ENCODE assay signal across 8 cellular contexts in the genomic region with DNA sequence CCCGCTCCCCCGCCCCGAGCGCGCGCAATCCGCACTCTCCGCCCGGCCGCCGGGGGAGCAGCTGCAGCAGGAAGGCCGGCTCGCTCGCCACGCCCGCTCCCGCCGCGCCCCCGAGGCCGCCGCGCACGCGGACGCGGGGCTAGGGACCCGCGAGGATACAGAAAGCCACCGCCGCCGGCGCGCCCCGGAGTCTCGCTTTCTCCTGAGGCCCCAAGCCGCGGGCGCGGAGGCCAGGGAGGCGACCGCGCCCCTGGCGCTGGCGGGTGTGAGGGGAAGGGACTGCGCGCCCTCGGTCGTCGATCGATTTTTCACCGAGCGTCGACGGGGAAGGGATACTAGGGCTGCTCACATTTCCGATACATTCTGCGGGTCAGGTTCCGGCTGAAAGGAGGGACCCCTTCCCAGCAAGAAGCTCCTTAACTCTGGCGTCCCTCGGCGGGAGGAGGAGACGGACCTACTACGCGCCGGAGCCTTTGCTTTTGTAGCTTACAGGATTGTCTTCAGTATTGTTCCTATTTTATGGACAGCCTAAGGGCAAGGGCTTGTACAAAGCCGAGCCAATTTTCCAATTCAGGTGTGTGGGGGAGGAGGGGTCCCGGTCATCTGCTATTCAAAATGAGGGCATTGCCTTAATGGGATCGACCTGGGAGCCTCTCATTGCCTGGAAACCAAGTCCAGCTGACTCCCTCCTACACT. TPM values are rescaled to one million over a fixed set of nuclear protein-coding genes. Genes with fewer than 3 reads are reported as not detected.
A peak's percentile ranks its signal among the peaks of the same experiment; 100 is the strongest.
DNase-seq lines count a peak whose midpoint lies in the region; ATAC-seq and TF ChIP-seq lines count a peak whose summit lies in the region.

No MANE protein-coding gene starts in this region.

- no peaks in the 10 kb centered on the region for H3K9me3 ChIP-seq in right lobe of liver

- H3K4me1 Mint-ChIP-seq in activated CD4-positive, alpha-beta T cell treated with anti-CD3 and anti-CD28 coated beads, Interleukin-2, amount 10 ng/mL, durations not matched to agents 7 days and 5 days, result peaks cover 52% of the 10 kb centered on the region

- peak overlapping the region; percentile 65 to 74 (median 71) for H3K4me3 ChIP-seq in right lobe of liver

- H3K27me3 ChIP-seq in right lobe of liver, result no peaks in the 10 kb centered on the region

- TF ChIP-seq POLR2A in right lobe of liver (IDR thresholded peaks at IDR 0.05), result peak; percentile 89

- peaks cover 2% of the 10 kb centered on the region for H3K36me3 Mint-ChIP-seq in activated CD4-positive, alpha-beta T cell treated with anti-CD3 and anti-CD28 coated beads, Interleukin-2, amount 10 ng/mL, durations not matched to agents 7 days and 5 days (ENCODE audit: low read depth)

- 0% methylated on average over 30 of the region's 68 CpGs for WGBS in right lobe of liver (ENCODE audit: insufficient coverage, low coverage, low lambda C conversion rate, missing lambda C conversion rate)

- DNase-seq in ACHN, result peak; percentile 79
- peak; percentile 36 to 89 for DNase-seq in NCI-H446 (lab: John Stamatoyannopoulos, UW)
- peak; percentile 78 for DNase-seq in activated CD4-positive, alpha-beta T cell treated with anti-CD3 and anti-CD28 coated beads, Interleukin-2, amount 10 ng/mL, durations not matched to agents 7 days and 5 days
- peak; percentile 87 for DNase-seq in dermis blood vessel endothelial cell
- peak; percentile 82 to 89 (median 87) for DNase-seq in right lobe of liver
- DNase-seq in stimulated activated CD4-positive, alpha-beta T cell treated with anti-CD3 and anti-CD28 coated beads, Interleukin-4, amount 100 ng/mL, for 24 hours, result peak; percentile 66

- peaks cover 19% of the 10 kb centered on the region for H3K27me3 Mint-ChIP-seq in activated CD4-positive, alpha-beta T cell treated with anti-CD3 and anti-CD28 coated beads, Interleukin-2, amount 10 ng/mL, durations not matched to agents 7 days and 5 days

- POLR2A ChIA-PET in activated CD4-positive, alpha-beta T cell treated with anti-CD3 and anti-CD28 coated beads, Interleukin-2, amount 10 ng/mL, durations not matched to agents 7 days and 5 days (lab: Charles Lee), result interaction anchor here (0.6 kb wide), 2 partner anchors 11 to 35 kb away, joined by 3 read pairs; no protein-coding TSS in a partner anchor

- intact Hi-C loops in right lobe of liver (cut with DNase I), result loop anchor here in 1 of 2 donors (10.0 kb wide), 1 partner anchor 147 kb away; no protein-coding TSS in a partner anchor

- H3K27ac ChIP-seq in right lobe of liver, result peak overlapping the region; percentile 75 to 97 (median 87)

- CTCF ChIA-PET in activated CD4-positive, alpha-beta T cell treated with anti-CD3 and anti-CD28 coated beads, Interleukin-2, amount 10 ng/mL, durations not matched to agents 7 days and 5 days (lab: Charles Lee), result interaction anchor here (0.6 to 2.5 kb wide), 12 partner anchors 9 to 273 kb away, joined by 3 to 17 read pairs (median 4); no protein-coding TSS in a partner anchor

- H3K9me3 Mint-ChIP-seq in activated CD4-positive, alpha-beta T cell treated with anti-CD3 and anti-CD28 coated beads, Interleukin-2, amount 10 ng/mL, durations not matched to agents 7 days and 5 days, result no peaks in the 10 kb centered on the region

- peak overlapping the region; percentile 91 for H3K27ac Mint-ChIP-seq in activated CD4-positive, alpha-beta T cell treated with anti-CD3 and anti-CD28 coated beads, Interleukin-2, amount 10 ng/mL, durations not matched to agents 7 days and 5 days

- TF ChIP-seq CTCF in right lobe of liver (IDR thresholded peaks at IDR 0.05), result peak in 3 of 4 donors; percentile 21 to 57 (median 34)

- peak overlapping the region; percentile 75 for H3K4me3 Mint-ChIP-seq in activated CD4-positive, alpha-beta T cell treated with anti-CD3 and anti-CD28 coated beads, Interleukin-2, amount 10 ng/mL, durations not matched to agents 7 days and 5 days

- ATAC-seq in GM18858 (IDR thresholded peaks at IDR 0.05; ENCODE audit: unreplicated experiment) (peak; percentile 34), HG03108 (IDR thresholded peaks at IDR 0.05; ENCODE audit: unreplicated experiment) (peak; percentile 44), right lobe of liver (peak; percentile 55 to 83 (median 80))

- H3K4me1 ChIP-seq in right lobe of liver, result peaks cover 0 to 23% (median 9%) of the 10 kb centered on the region in 4 donors

- in situ Hi-C loops in ACHN (cut with HindIII; ENCODE audit: low pct_ligation_motif_present, low pct_unique_long_range_greater_than_20kb, low sequenced_read_pairs), result no loop called here

- no peaks in the 10 kb centered on the region for H3K36me3 ChIP-seq in right lobe of liver

RNA-seq across cellular contexts. Expression of a gene that starts 0.4 kb away (rescaled TPM):
- total RNA-seq in activated CD4-positive, alpha-beta T cell treated with anti-CD3 and anti-CD28 coated beads, Interleukin-2, amount 10 ng/mL, durations not matched to agents 7 days and 5 days, result 10 to 100 TPM; 15.9 to 16.6 TPM
- 19.4 and 23.5 TPM in 2 replicates for total RNA-seq in dermis blood vessel endothelial cell
- total RNA-seq in right lobe of liver, result 10 to 100 TPM in 1 of 6 experiments, 1 to 10 TPM in 5; 3.8 to 10.2 (median 4.5) TPM

Comparison
In these comparisons a context has a peak if more than half of its experiments do, and no peak if none do; other contexts are left out.
1. Peak in every context shown above with its lines: DNase-seq, ATAC-seq, H3K4me3 ChIP-seq and H3K27ac ChIP-seq.